In genomic region chr4:190020790-190021717, GRCh38 we compare ENCODE assay signal across 10 cellular contexts. TPM values are rescaled to one million over a fixed set of nuclear protein-coding genes. Genes with fewer than 3 reads are reported as not detected.
DNase-seq lines count a peak whose midpoint lies in the region; ATAC-seq, FAIRE-seq and TF ChIP-seq lines count a peak whose summit lies in the region.
"Had no signal": no experiment of that assay in that cellular context is flagged by ENCODE, and none has a peak within 500 bp of the region (broad histone marks: within the 10 kb centered on the region; RNA-seq: fewer than 3 reads in every experiment).

No MANE protein-coding gene starts in this region.

- peak overlapping the region; percentile 57 to 86 (median 81) for H3K4me3 Mint-ChIP-seq in brain
- peak overlapping the region in 1 of 2 donors; percentile 82 for H3K4me3 Mint-ChIP-seq in CD14-positive monocyte
- H3K4me3 Mint-ChIP-seq: nephron had no signal

- no peak for TF ChIP-seq CTCF in right atrium auricular region (IDR thresholded peaks at IDR 0.05)
- no peak for TF ChIP-seq CTCF in brain (conservative IDR thresholded peaks at IDR 0.05)
- TF ChIP-seq CTCF in keratinocyte (optimal IDR thresholded peaks at IDR 0.05 in 1 of 3, IDR thresholded peaks at IDR 0.05 in 1 of 3, conservative IDR thresholded peaks at IDR 0.05 in 1 of 3; ENCODE audit: extremely low read depth in 1 of 3, insufficient read depth in 2 of 3, low read length in 3 of 3), result no peak
- no peak for TF ChIP-seq CTCF in upper lobe of right lung (IDR thresholded peaks at IDR 0.05)
- no peak for TF ChIP-seq CTCF in CD14-positive monocyte (IDR thresholded peaks at IDR 0.05)

- H3K9me1 ChIP-seq in keratinocyte (ENCODE audit: control insufficient read depth, extremely low read depth, insufficient read depth, low read length), result no peaks in the 10 kb centered on the region

- H3K27me3 ChIP-seq in right atrium auricular region (peaks cover 0 to 19% of the 10 kb centered on the region in 2 donors), keratinocyte (ENCODE audit: control insufficient read depth, extremely low read depth, insufficient read depth, low read length) (peaks cover 54% of the 10 kb centered on the region), upper lobe of right lung (peaks cover 51% of the 10 kb centered on the region)
- H3K27me3 ChIP-seq: BLaER1 had no signal

- no peaks in the 10 kb centered on the region for H3K36me3 Mint-ChIP-seq in brain
- peaks cover 0 to 3% of the 10 kb centered on the region in 2 donors for H3K36me3 Mint-ChIP-seq in CD14-positive monocyte

- peak overlapping the region in 1 of 5 experiments; percentile 33 for H3K27ac Mint-ChIP-seq in brain
- H3K27ac Mint-ChIP-seq in CD14-positive monocyte, result no peak overlapping the region
- H3K27ac Mint-ChIP-seq: nephron had no signal

- ATAC-seq in Right ventricle myocardium inferior (no peak), upper lobe of right lung (peak; percentile 35), HG02678 (IDR thresholded peaks at IDR 0.05; ENCODE audit: unreplicated experiment) (no peak)

- no peak overlapping the region for H2AFZ ChIP-seq in keratinocyte (ENCODE audit: control insufficient read depth, low read length)

- no peaks in the 10 kb centered on the region for H3K79me2 ChIP-seq in keratinocyte (ENCODE audit: control insufficient read depth, insufficient read depth, low read length)

- H3K9me3 ChIP-seq in right atrium auricular region, result no peaks in the 10 kb centered on the region
- H3K9me3 ChIP-seq in keratinocyte (ENCODE audit: control insufficient read depth, low read depth, low read length), result peaks cover 4% of the 10 kb centered on the region
- no peaks in the 10 kb centered on the region for H3K9me3 ChIP-seq in upper lobe of right lung

- no peak overlapping the region for H3K27ac ChIP-seq in right atrium auricular region
- no peak overlapping the region for H3K27ac ChIP-seq in keratinocyte (ENCODE audit: control insufficient read depth, insufficient read depth, low read length)
- H3K27ac ChIP-seq in upper lobe of right lung, result no peak overlapping the region
- H3K27ac ChIP-seq: BLaER1 had no signal

- H3K4me1 Mint-ChIP-seq in brain (peaks cover 43% of the 10 kb centered on the region), CD14-positive monocyte (peaks cover 24% of the 10 kb centered on the region)
- H3K4me1 Mint-ChIP-seq: nephron had no signal

- no peaks in the 10 kb centered on the region for H3K36me3 ChIP-seq in right atrium auricular region
- no peaks in the 10 kb centered on the region for H3K36me3 ChIP-seq in keratinocyte (ENCODE audit: control insufficient read depth in 2 of 2, extremely low read depth in 1 of 2, insufficient read depth in 2 of 2, low read length in 2 of 2)
- H3K36me3 ChIP-seq in upper lobe of right lung, result no peaks in the 10 kb centered on the region
- H3K36me3 ChIP-seq: BLaER1 had no signal

- H3K4me3 ChIP-seq in right atrium auricular region (peak overlapping the region in 1 of 2 donors; percentile 21), keratinocyte (ENCODE audit: control insufficient read depth in 2 of 3, extremely low read depth in 1 of 3, insufficient read depth in 2 of 3, low read depth in 1 of 3, low read length in 3 of 3) (no peak overlapping the region), upper lobe of right lung (no peak overlapping the region)
- H3K4me3 ChIP-seq: BLaER1 had no signal

- H3K9me3 Mint-ChIP-seq in brain (peaks cover 4 to 39% (median 15%) of the 10 kb centered on the region in 5 experiments), CD14-positive monocyte (peaks cover 4 to 43% (median 28%) of the 10 kb centered on the region in 7 donors)

- H3K9ac ChIP-seq in keratinocyte (ENCODE audit: control insufficient read depth, extremely low read depth, insufficient read depth, low read length), result no peak overlapping the region
- H3K9ac ChIP-seq: BLaER1 had no signal

- no peaks in the 10 kb centered on the region for H4K20me1 ChIP-seq in keratinocyte (ENCODE audit: control insufficient read depth, extremely low read depth, insufficient read depth, low read length)
- H4K20me1 ChIP-seq: BLaER1 had no signal

- H3K27me3 Mint-ChIP-seq in brain (peaks cover 64% of the 10 kb centered on the region), CD14-positive monocyte (ENCODE audit: low read depth in 3 of 3) (peaks cover 59 to 70% (median 62%) of the 10 kb centered on the region in 3 donors)

- peak; percentile 69 for DNase-seq in Right ventricle myocardium inferior (ENCODE audit: missing footprints)
- DNase-seq in right atrium auricular region (ENCODE audit: low spot score), result no peak
- DNase-seq in keratinocyte (ENCODE audit: low read depth, low spot score), result no peak
- DNase-seq in upper lobe of right lung, result peak; percentile 74
- DNase-seq in NCI-H1417 (lab: John Stamatoyannopoulos, UW), result no peak
- DNase-seq in CD14-positive monocyte (ENCODE audit: low spot score), result no peak

- H3K4me1 ChIP-seq in right atrium auricular region, result peaks cover 0 to 25% of the 10 kb centered on the region in 2 donors
- no peaks in the 10 kb centered on the region for H3K4me1 ChIP-seq in keratinocyte (ENCODE audit: control insufficient read depth, extremely low read depth, insufficient read depth, low read length)
- no peaks in the 10 kb centered on the region for H3K4me1 ChIP-seq in upper lobe of right lung
- H3K4me1 ChIP-seq: BLaER1 had no signal

- intact Hi-C loops in Right ventricle myocardium inferior (cut with DNase I) (no loop called here), upper lobe of right lung (cut with DNase I) (no loop called here), CD14-positive monocyte (cut with micrococcal nuclease) (no loop called here)

- peak overlapping the region; percentile 58 for H3K4me2 ChIP-seq in keratinocyte (ENCODE audit: control insufficient read depth, extremely low read depth, insufficient read depth, low read depth, low read length)
- H3K4me2 ChIP-seq: BLaER1 had no signal

- no peak for FAIRE-seq in keratinocyte (lab: Jason Lieb, UNC)

- dilution Hi-C loops in keratinocyte (cut with MboI; ENCODE audit: extremely low pct_ligation_motif_present, low sequenced_read_pairs), result no loop called here

RNA-seq across cellular contexts. Expression of gene FRG2, which starts 6.0 kb away (rescaled TPM):
- total RNA-seq in Right ventricle myocardium inferior (not detected), right atrium auricular region (not detected), upper lobe of right lung (not detected)
- polyA plus RNA-seq in brain (ENCODE audit: insufficient read depth, low read depth, low replicate concordance) (not detected), keratinocyte (not detected in 3 replicates), CD14-positive monocyte (not detected)
- not detected for polyA plus RNA-seq in keratinocyte (2011; ENCODE audit: low read depth)
- polyA plus RNA-seq in keratinocyte (2011; cell fraction: cytosol; rRNA removed), result not detected in 2 replicates
- not detected in 2 replicates for polyA plus RNA-seq in keratinocyte (2011; cell fraction: nucleus; rRNA removed)
- not detected in 2 replicates for polyA plus RNA-seq in keratinocyte (2012; ENCODE audit: low replicate concordance)
- not detected in 3 replicates for polyA minus RNA-seq in keratinocyte
- not detected for polyA minus RNA-seq in keratinocyte (2011; cell fraction: cytosol; rRNA and poly(A)+ RNA removed)
- not detected in 2 replicates for polyA minus RNA-seq in keratinocyte (2011; cell fraction: nucleus; rRNA and poly(A)+ RNA removed)

RNA-seq across cellular contexts. Expression of gene DBET, which starts 43.2 kb away (rescaled TPM):
- not detected for total RNA-seq in Right ventricle myocardium inferior
- total RNA-seq in right atrium auricular region, result not detected
- polyA plus RNA-seq in brain (ENCODE audit: insufficient read depth, low read depth, low replicate concordance), result not detected
- polyA plus RNA-seq in keratinocyte, result not detected in 3 replicates
- polyA plus RNA-seq in keratinocyte (2011; ENCODE audit: low read depth), result not detected
- polyA plus RNA-seq in keratinocyte (2011; cell fraction: cytosol; rRNA removed), result not detected in 2 replicates
- polyA plus RNA-seq in keratinocyte (2011; cell fraction: nucleus; rRNA removed), result not detected in 2 replicates
- polyA plus RNA-seq in keratinocyte (2012; ENCODE audit: low replicate concordance), result not detected in 2 replicates
- polyA minus RNA-seq in keratinocyte, result not detected in 3 replicates
- not detected for polyA minus RNA-seq in keratinocyte (2011; cell fraction: cytosol; rRNA and poly(A)+ RNA removed)
- not detected in 2 replicates for polyA minus RNA-seq in keratinocyte (2011; cell fraction: nucleus; rRNA and poly(A)+ RNA removed)
- not detected for total RNA-seq in upper lobe of right lung
- polyA plus RNA-seq in CD14-positive monocyte, result not detected

Comparison
In these comparisons a context has a peak if more than half of its experiments do, and no peak if none do; other contexts are left out.
1. DNase-seq: peak in Right ventricle myocardium inferior (single experiment) and upper lobe of right lung (single experiment); none in right atrium auricular region (single experiment), keratinocyte (single experiment), NCI-H1417 (0 of 3) and CD14-positive monocyte (single experiment).